Comparison of ENCODE assay signal across 8 cellular contexts in the genomic region with DNA sequence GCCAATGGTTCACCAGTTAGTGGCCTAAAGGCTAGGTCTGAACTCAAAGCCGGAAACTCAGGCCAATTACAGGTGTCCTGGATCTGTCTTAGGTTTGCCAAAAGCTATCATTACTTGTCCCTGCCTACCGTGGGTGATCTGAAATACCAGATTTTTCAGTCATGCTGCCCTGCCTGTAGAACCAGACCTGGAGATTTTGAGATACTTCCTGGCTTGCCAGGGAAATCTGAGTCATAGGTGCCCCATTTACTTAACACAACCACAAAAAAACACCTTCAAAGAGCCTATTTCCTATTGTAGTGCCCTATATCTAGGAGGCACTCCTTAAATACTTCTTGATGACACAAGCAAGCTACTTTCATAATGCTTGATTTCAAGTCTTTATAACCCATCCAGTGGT. TPM values are rescaled to one million over a fixed set of nuclear protein-coding genes. Genes with fewer than 3 reads are reported as not detected.
DNase-seq lines count a peak whose midpoint lies in the region; ATAC-seq and TF ChIP-seq lines count a peak whose summit lies in the region.

No MANE protein-coding gene starts in this region.

- H3K4me3 Mint-ChIP-seq in CD4-positive, alpha-beta T cell, result peak overlapping the region; percentile 58
- peak overlapping the region; percentile 10 for H3K4me3 Mint-ChIP-seq in activated T-helper 2 cell treated with anti-CD3 and anti-CD28 coated beads, Interferon-gamma antibody, Interleukin-2, Interleukin-4, amounts not matched to agents 10 μg/mL and 5 μg/mL and 100 μg/mL, durations not matched to agents 14 hours and 24 hours and 36 hours (ENCODE audit: low read depth)

- no peaks in the 10 kb centered on the region for H3K9me3 Mint-ChIP-seq in CD4-positive, alpha-beta T cell
- H3K9me3 Mint-ChIP-seq in activated T-helper 2 cell treated with anti-CD3 and anti-CD28 coated beads, Interferon-gamma antibody, Interleukin-2, Interleukin-4, amounts not matched to agents 10 μg/mL and 5 μg/mL and 100 μg/mL, durations not matched to agents 14 hours and 24 hours and 36 hours, result no peaks in the 10 kb centered on the region

- H3K27me3 Mint-ChIP-seq in CD4-positive, alpha-beta T cell, result no peaks in the 10 kb centered on the region
- H3K27me3 Mint-ChIP-seq in activated T-helper 2 cell treated with anti-CD3 and anti-CD28 coated beads, Interferon-gamma antibody, Interleukin-2, Interleukin-4, amounts not matched to agents 10 μg/mL and 5 μg/mL and 100 μg/mL, durations not matched to agents 14 hours and 24 hours and 36 hours (ENCODE audit: low read depth), result no peaks in the 10 kb centered on the region

- peaks cover 22% of the 10 kb centered on the region for H3K4me1 Mint-ChIP-seq in CD4-positive, alpha-beta T cell (ENCODE audit: low read depth)
- H3K4me1 Mint-ChIP-seq in activated T-helper 2 cell treated with anti-CD3 and anti-CD28 coated beads, Interferon-gamma antibody, Interleukin-2, Interleukin-4, amounts not matched to agents 10 μg/mL and 5 μg/mL and 100 μg/mL, durations not matched to agents 14 hours and 24 hours and 36 hours (ENCODE audit: low read depth), result peaks cover 22% of the 10 kb centered on the region

- no peaks in the 10 kb centered on the region for H3K9me3 ChIP-seq in CD4-positive, alpha-beta T cell (ENCODE audit: control insufficient read depth, low read length)

- H3K27me3 ChIP-seq in CD4-positive, alpha-beta T cell (ENCODE audit: control insufficient read depth, insufficient read depth, low read length), result no peaks in the 10 kb centered on the region

- no peak for TF ChIP-seq CTCF in CD4-positive, alpha-beta T cell (IDR thresholded peaks at IDR 0.05)
- no peak for TF ChIP-seq CTCF in GM10266 (IDR thresholded peaks at IDR 0.05; ENCODE audit: control insufficient read depth, insufficient read depth, low read depth, missing control alignments)

- POLR2A ChIA-PET in CD4-positive, alpha-beta T cell (lab: Charles Lee), result interaction anchor here (1.5 kb wide), 1 partner anchor 14 kb away, joined by 4 read pairs; a partner anchor contains a TSS

- intact Hi-C loops in CD4-positive, alpha-beta T cell (cut with DNase I, micrococcal nuclease), result no loop called here
- intact Hi-C loops in activated T-helper 2 cell treated with anti-CD3 and anti-CD28 coated beads, Interferon-gamma antibody, Interleukin-2, Interleukin-4, amounts not matched to agents 10 μg/mL and 5 μg/mL and 100 μg/mL, durations not matched to agents 14 hours and 24 hours and 36 hours (cut with micrococcal nuclease), result loop anchor here (2.0 kb wide), 1 partner anchor 37 kb away; no protein-coding TSS in a partner anchor

- H3K27ac ChIP-seq in CD4-positive, alpha-beta T cell (ENCODE audit: low read depth, low read length), result no peak overlapping the region

- peak overlapping the region; percentile 83 for H3K27ac Mint-ChIP-seq in CD4-positive, alpha-beta T cell
- H3K27ac Mint-ChIP-seq in activated T-helper 2 cell treated with anti-CD3 and anti-CD28 coated beads, Interferon-gamma antibody, Interleukin-2, Interleukin-4, amounts not matched to agents 10 μg/mL and 5 μg/mL and 100 μg/mL, durations not matched to agents 14 hours and 24 hours and 36 hours, result no peak overlapping the region

- H3K36me3 Mint-ChIP-seq in CD4-positive, alpha-beta T cell (ENCODE audit: low read depth), result no peaks in the 10 kb centered on the region
- H3K36me3 Mint-ChIP-seq in activated T-helper 2 cell treated with anti-CD3 and anti-CD28 coated beads, Interferon-gamma antibody, Interleukin-2, Interleukin-4, amounts not matched to agents 10 μg/mL and 5 μg/mL and 100 μg/mL, durations not matched to agents 14 hours and 24 hours and 36 hours (ENCODE audit: low read depth), result no peaks in the 10 kb centered on the region

- ATAC-seq in CD4-positive, alpha-beta T cell (ENCODE audit: poor library complexity), result peak; percentile 83
- ATAC-seq in GM19351 (IDR thresholded peaks at IDR 0.05; ENCODE audit: unreplicated experiment) (no peak), GM19397 (IDR thresholded peaks at IDR 0.05; ENCODE audit: unreplicated experiment) (no peak)

- CTCF ChIA-PET in CD4-positive, alpha-beta T cell (lab: Charles Lee), result interaction anchor here (1.1 to 2.4 kb wide), 2 partner anchors 14 to 69 kb away, joined by 4 to 7 read pairs; a partner anchor contains a TSS

- peak in 4 of 10 experiments; percentile 15 to 25 (median 19) for DNase-seq in CD4-positive, alpha-beta T cell
- DNase-seq in HPDE6-E6E7 (ENCODE audit: extremely low spot score) (peak; percentile 88), kidney glomerular epithelial cell (lab: John Stamatoyannopoulos, UW) (peak; percentile 3), SK-N-DZ (ENCODE audit: low spot score) (no peak), GM10266 (ENCODE audit: extremely low spot score) (no peak)
- no peak for DNase-seq in activated T-helper 2 cell treated with anti-CD3 and anti-CD28 coated beads, Interferon-gamma antibody, Interleukin-2, Interleukin-4, amounts not matched to agents 10 μg/mL and 5 μg/mL and 100 μg/mL, durations not matched to agents 14 hours and 24 hours and 36 hours (ENCODE audit: low spot score)

RNA-seq across cellular contexts. Expression of a gene that starts 13.9 kb away (rescaled TPM):
- 10 to 100 TPM; 60.8 to 62.9 TPM for total RNA-seq in CD4-positive, alpha-beta T cell
- 50.7 and 55.7 TPM in 2 replicates for total RNA-seq in activated T-helper 2 cell treated with anti-CD3 and anti-CD28 coated beads, Interferon-gamma antibody, Interleukin-2, Interleukin-4, amounts not matched to agents 10 μg/mL and 5 μg/mL and 100 μg/mL, durations not matched to agents 14 hours and 24 hours and 36 hours
- 37.6 and 40.1 TPM in 2 replicates for polyA plus RNA-seq in SK-N-DZ (2014; cell fraction: cytosol; rRNA removed)
- 30.7 and 38.3 TPM in 2 replicates for polyA plus RNA-seq in SK-N-DZ (2014; cell fraction: nucleus; rRNA removed)

Comparison
In these comparisons a context has a peak if more than half of its experiments do, and no peak if none do; other contexts are left out.
1. DNase-seq: peak in HPDE6-E6E7 (single experiment) and kidney glomerular epithelial cell (single experiment); none in activated T-helper 2 cell treated with anti-CD3 and anti-CD28 coated beads, Interferon-gamma antibody, Interleukin-2, Interleukin-4, amounts not matched to agents 10 μg/mL and 5 μg/mL and 100 μg/mL, durations not matched to agents 14 hours and 24 hours and 36 hours (single experiment), SK-N-DZ (single experiment) and GM10266 (single experiment).